In the genomic region with DNA sequence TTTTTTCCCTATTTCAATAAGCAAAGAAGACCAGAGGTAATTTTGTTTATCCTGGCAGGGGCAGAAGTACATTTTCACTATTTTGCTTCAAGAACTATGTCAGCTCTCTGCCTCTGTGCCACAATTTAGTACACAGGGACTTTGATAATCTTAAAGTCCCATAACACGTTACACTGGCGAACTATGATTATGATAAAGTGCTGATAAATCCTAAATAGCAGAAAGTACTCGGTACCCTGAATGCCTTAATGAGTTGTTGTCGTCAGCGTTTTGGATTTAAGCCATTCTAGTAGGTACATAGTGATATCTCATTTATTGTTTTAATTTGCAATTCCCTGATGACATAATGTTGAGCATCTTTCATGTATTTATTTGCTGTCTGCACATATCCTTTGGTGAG, we compare ENCODE assay signal across 36 cellular contexts. TPM values are rescaled to one million over a fixed set of nuclear protein-coding genes. Genes with fewer than 3 reads are reported as not detected.
"Had no signal": no experiment of that assay in that cellular context is flagged by ENCODE, and none has a peak within 500 bp of the region (broad histone marks: within the 10 kb centered on the region; RNA-seq: fewer than 3 reads in every experiment).

No MANE protein-coding gene starts in this region.

- H3K27ac ChIP-seq: adrenal gland, body of pancreas, brain microvascular endothelial cell, breast epithelium, VCaP had no signal

- ATAC-seq: activated CD8-positive, alpha-beta T cell treated with anti-CD3 and anti-CD28 coated beads for 36 hours; activated naive CD4-positive, alpha-beta T cell treated with anti-CD3 and anti-CD28 coated beads, Interleukin-2, amount 50 U/mL, for 72 hours; activated T-cell treated with anti-CD3 and anti-CD28 coated beads, Interleukin-2, amount 50 U/mL, for 4 hours; activated T-cell treated with anti-CD3 and anti-CD28 coated beads, Interleukin-2, amount 50 U/mL, for 72 hours; activated T-helper 17 cell treated with anti-CD3 and anti-CD28 coated beads, Interleukin-2, amount 50 U/mL, for 72 hours; body of pancreas had no signal

- H3K4me1 Mint-ChIP-seq: activated B cell treated with CpG ODN at 0.5 μM for 24 hours; activated naive CD8-positive, alpha-beta T cell treated with anti-CD3 and anti-CD28 coated beads for 36 hours had no signal

- H3K4me1 ChIP-seq: adrenal gland, body of pancreas, breast epithelium had no signal

- H3K27me3 Mint-ChIP-seq: activated naive CD8-positive, alpha-beta T cell treated with anti-CD3 and anti-CD28 coated beads for 36 hours had no signal

- H3K4me3 Mint-ChIP-seq: activated B cell treated with CpG ODN at 0.5 μM for 24 hours; activated CD4-positive, alpha-beta memory T cell treated with anti-CD3 and anti-CD28 coated beads for 36 hours; activated CD4-positive, alpha-beta T cell treated with anti-CD3 and anti-CD28 coated beads, Interleukin-2, amount 10 ng/mL, durations not matched to agents 24 days and 14 days; activated CD8-positive, alpha-beta T cell treated with anti-CD3 and anti-CD28 coated beads for 36 hours; activated naive CD4-positive, alpha-beta T cell treated with anti-CD3 and anti-CD28 coated beads for 36 hours; activated naive CD8-positive, alpha-beta T cell treated with anti-CD3 and anti-CD28 coated beads for 36 hours; activated T-cell treated with anti-CD3 and anti-CD28 coated beads, Interleukin-2, amount 50 U/mL, for 4 hours; activated T-cell treated with anti-CD3 and anti-CD28 coated beads, Interleukin-2, amount 50 U/mL, for 72 hours; activated T-helper 1 cell treated with anti-CD3 and anti-CD28 coated beads, Interleukin-12 subunit alpha, Interleukin-12 subunit beta, Interleukin-2, Interleukin-4 antibody, amounts not matched to agents 30 ng/mL and 10 ng/mL and 1 ng/mL, durations not matched to agents 14 hours and 24 hours and 36 hours; activated T-helper 17 cell treated with anti-CD3 and anti-CD28 coated beads, Interleukin-2, amount 50 U/mL, for 72 hours; T-helper 2 cell treated with Interferon-gamma antibody and Interleukin-4, amounts not matched to agents 5 μg/mL and 100 μg/mL, for 36 hours had no signal

- H3K36me3 Mint-ChIP-seq: activated CD4-positive, alpha-beta memory T cell treated with anti-CD3 and anti-CD28 coated beads for 36 hours; activated naive CD4-positive, alpha-beta T cell treated with anti-CD3 and anti-CD28 coated beads, Interleukin-2, amount 50 U/mL, for 72 hours; activated naive CD8-positive, alpha-beta T cell treated with anti-CD3 and anti-CD28 coated beads for 36 hours had no signal

- H3K9me3 ChIP-seq: adrenal gland, body of pancreas, breast epithelium had no signal

- H3K27me3 ChIP-seq: body of pancreas, breast epithelium had no signal

- H3K27ac Mint-ChIP-seq: activated B cell treated with CpG ODN at 0.5 μM for 24 hours; activated CD4-positive, alpha-beta memory T cell treated with anti-CD3 and anti-CD28 coated beads for 36 hours; activated CD4-positive, alpha-beta T cell treated with anti-CD3 and anti-CD28 coated beads, Interleukin-2, amount 10 ng/mL, durations not matched to agents 24 days and 14 days; activated CD8-positive, alpha-beta T cell treated with anti-CD3 and anti-CD28 coated beads for 36 hours; activated naive CD4-positive, alpha-beta T cell treated with anti-CD3 and anti-CD28 coated beads for 36 hours; activated naive CD4-positive, alpha-beta T cell treated with anti-CD3 and anti-CD28 coated beads, Interleukin-2, amount 50 U/mL, for 72 hours; activated naive CD8-positive, alpha-beta T cell treated with anti-CD3 and anti-CD28 coated beads for 36 hours; activated T-cell treated with anti-CD3 and anti-CD28 coated beads, Interleukin-2, amount 50 U/mL, for 72 hours; activated T-helper 1 cell treated with anti-CD3 and anti-CD28 coated beads, Interleukin-12 subunit alpha, Interleukin-12 subunit beta, Interleukin-2, Interleukin-4 antibody, amounts not matched to agents 30 ng/mL and 10 ng/mL and 1 ng/mL, durations not matched to agents 14 hours and 24 hours and 36 hours; activated T-helper 17 cell treated with anti-CD3 and anti-CD28 coated beads, Interleukin-2, amount 50 U/mL, for 72 hours; T-helper 2 cell treated with Interferon-gamma antibody and Interleukin-4, amounts not matched to agents 5 μg/mL and 100 μg/mL, for 36 hours had no signal

- H3K36me3 ChIP-seq: adrenal gland, brain microvascular endothelial cell, breast epithelium had no signal

- H3K4me3 ChIP-seq: adrenal gland, body of pancreas, breast epithelium had no signal

- H3K9me3 Mint-ChIP-seq: activated B cell treated with CpG ODN at 0.5 μM for 24 hours; activated CD4-positive, alpha-beta memory T cell treated with anti-CD3 and anti-CD28 coated beads for 36 hours; activated CD4-positive, alpha-beta T cell treated with anti-CD3 and anti-CD28 coated beads, Interleukin-2, amount 10 ng/mL, durations not matched to agents 24 days and 14 days; activated CD8-positive, alpha-beta T cell treated with anti-CD3 and anti-CD28 coated beads for 36 hours; activated naive CD4-positive, alpha-beta T cell treated with anti-CD3 and anti-CD28 coated beads for 36 hours; activated naive CD4-positive, alpha-beta T cell treated with anti-CD3 and anti-CD28 coated beads, Interleukin-2, amount 50 U/mL, for 72 hours; activated naive CD8-positive, alpha-beta T cell treated with anti-CD3 and anti-CD28 coated beads for 36 hours; activated T-cell treated with anti-CD3 and anti-CD28 coated beads, Interleukin-2, amount 50 U/mL, for 4 hours; activated T-helper 1 cell treated with anti-CD3 and anti-CD28 coated beads, Interleukin-12 subunit alpha, Interleukin-12 subunit beta, Interleukin-2, Interleukin-4 antibody, amounts not matched to agents 30 ng/mL and 10 ng/mL and 1 ng/mL, durations not matched to agents 14 hours and 24 hours and 36 hours; activated T-helper 17 cell treated with anti-CD3 and anti-CD28 coated beads, Interleukin-2, amount 50 U/mL, for 72 hours; T-helper 2 cell treated with Interferon-gamma antibody and Interleukin-4, amounts not matched to agents 5 μg/mL and 100 μg/mL, for 36 hours had no signal

- DNase-seq: activated B cell treated with CpG ODN at 0.5 μM for 24 hours; activated CD4-positive, alpha-beta memory T cell treated with anti-CD3 and anti-CD28 coated beads for 36 hours; activated CD4-positive, alpha-beta T cell treated with anti-CD3 and anti-CD28 coated beads for 4 hours; activated CD4-positive, alpha-beta T cell treated with anti-CD3 and anti-CD28 coated beads, Interleukin-2, amount 10 ng/mL, durations not matched to agents 24 days and 14 days; activated CD4-positive, alpha-beta T cell treated with anti-CD3 and anti-CD28 coated beads, Interleukin-2, amount 50 U/mL, for 1 hour; activated CD4-positive, alpha-beta T cell treated with anti-CD3 and anti-CD28 coated beads, Interleukin-2, amount 50 U/mL, for 4 hours; activated CD4-positive, CD25-positive, alpha-beta regulatory T cell treated with anti-CD3 and anti-CD28 coated beads, Interleukin-2, amount 50 U/mL, for 72 hours; activated CD8-positive, alpha-beta memory T cell treated with anti-CD3 and anti-CD28 coated beads, Interleukin-2, amount 50 U/mL, for 4 hours; activated CD8-positive, alpha-beta T cell treated with anti-CD3 and anti-CD28 coated beads for 36 hours; activated effector memory CD4-positive, alpha-beta T cell treated with anti-CD3 and anti-CD28 coated beads, Interleukin-2, amount 50 U/mL, for 16 hours; activated gamma-delta T cell treated with Interleukin-2 at 50 U/mL for 16 hours; activated naive CD4-positive, alpha-beta T cell; activated naive CD4-positive, alpha-beta T cell treated with anti-CD3 and anti-CD28 coated beads for 36 hours; activated naive CD4-positive, alpha-beta T cell treated with anti-CD3 and anti-CD28 coated beads, Interleukin-2, amount 50 U/mL, for 16 hours; activated naive CD8-positive, alpha-beta T cell treated with anti-CD3 and anti-CD28 coated beads for 36 hours; activated T-cell treated with anti-CD3 and anti-CD28 coated beads for 4 hours; activated T-cell treated with anti-CD3 and anti-CD28 coated beads, Interleukin-2, amount 50 U/mL, for 1 hour; activated T-cell treated with anti-CD3 and anti-CD28 coated beads, Interleukin-2, amount 50 U/mL, for 4 hours; activated T-cell treated with anti-CD3 and anti-CD28 coated beads, Interleukin-2, amount 50 U/mL, for 72 hours; adrenal gland; amniotic stem cell; aorta; body of pancreas; brain microvascular endothelial cell; central memory CD4-positive, alpha-beta T cell; T-helper 9 cell had no signal

RNA-seq across cellular contexts. Expression of gene PHOX2A, which starts 16.6 kb away (rescaled TPM):
- total RNA-seq: activated B cell treated with CpG ODN at 0.5 μM for 24 hours; activated CD4-positive, alpha-beta memory T cell treated with anti-CD3 and anti-CD28 coated beads for 36 hours; activated CD4-positive, alpha-beta T cell treated with anti-CD3 and anti-CD28 coated beads, Interleukin-2, amount 10 ng/mL, durations not matched to agents 24 days and 14 days; activated CD8-positive, alpha-beta memory T cell treated with anti-CD3 and anti-CD28 coated beads for 36 hours; activated CD8-positive, alpha-beta T cell treated with anti-CD3 and anti-CD28 coated beads for 36 hours; activated naive CD4-positive, alpha-beta T cell treated with anti-CD3 and anti-CD28 coated beads for 36 hours; activated naive CD4-positive, alpha-beta T cell treated with anti-CD3 and anti-CD28 coated beads, Interleukin-2, amount 50 U/mL, for 72 hours; activated naive CD8-positive, alpha-beta T cell treated with anti-CD3 and anti-CD28 coated beads for 36 hours; activated T-cell treated with anti-CD3 and anti-CD28 coated beads, Interleukin-2, amount 50 U/mL, for 4 hours; activated T-cell treated with anti-CD3 and anti-CD28 coated beads, Interleukin-2, amount 50 U/mL, for 72 hours; activated T-helper 1 cell treated with anti-CD3 and anti-CD28 coated beads, Interleukin-12 subunit alpha, Interleukin-12 subunit beta, Interleukin-2, Interleukin-4 antibody, amounts not matched to agents 30 ng/mL and 10 ng/mL and 1 ng/mL, durations not matched to agents 14 hours and 24 hours and 36 hours; activated T-helper 17 cell treated with anti-CD3 and anti-CD28 coated beads, Interleukin-2, amount 50 U/mL, for 72 hours; aorta; astrocyte; body of pancreas; breast epithelium; cardiac septum; cerebellum had no signal
- polyA plus RNA-seq: aorta had no signal

RNA-seq across cellular contexts. Expression of gene FOLR2, which starts 44.0 kb away (rescaled TPM):
- total RNA-seq: activated CD4-positive, alpha-beta memory T cell treated with anti-CD3 and anti-CD28 coated beads for 36 hours; activated CD4-positive, alpha-beta T cell treated with anti-CD3 and anti-CD28 coated beads, Interleukin-2, amount 10 ng/mL, durations not matched to agents 24 days and 14 days; activated CD8-positive, alpha-beta memory T cell treated with anti-CD3 and anti-CD28 coated beads for 36 hours; activated CD8-positive, alpha-beta T cell treated with anti-CD3 and anti-CD28 coated beads for 36 hours; activated naive CD4-positive, alpha-beta T cell treated with anti-CD3 and anti-CD28 coated beads for 36 hours; activated naive CD4-positive, alpha-beta T cell treated with anti-CD3 and anti-CD28 coated beads, Interleukin-2, amount 50 U/mL, for 72 hours; activated naive CD8-positive, alpha-beta T cell treated with anti-CD3 and anti-CD28 coated beads for 36 hours; activated T-cell treated with anti-CD3 and anti-CD28 coated beads, Interleukin-2, amount 50 U/mL, for 4 hours; activated T-cell treated with anti-CD3 and anti-CD28 coated beads, Interleukin-2, amount 50 U/mL, for 72 hours; activated T-helper 1 cell treated with anti-CD3 and anti-CD28 coated beads, Interleukin-12 subunit alpha, Interleukin-12 subunit beta, Interleukin-2, Interleukin-4 antibody, amounts not matched to agents 30 ng/mL and 10 ng/mL and 1 ng/mL, durations not matched to agents 14 hours and 24 hours and 36 hours; activated T-helper 17 cell treated with anti-CD3 and anti-CD28 coated beads, Interleukin-2, amount 50 U/mL, for 72 hours; astrocyte had no signal
